ENCODE assay signal across 14 cellular contexts in the genomic region with DNA sequence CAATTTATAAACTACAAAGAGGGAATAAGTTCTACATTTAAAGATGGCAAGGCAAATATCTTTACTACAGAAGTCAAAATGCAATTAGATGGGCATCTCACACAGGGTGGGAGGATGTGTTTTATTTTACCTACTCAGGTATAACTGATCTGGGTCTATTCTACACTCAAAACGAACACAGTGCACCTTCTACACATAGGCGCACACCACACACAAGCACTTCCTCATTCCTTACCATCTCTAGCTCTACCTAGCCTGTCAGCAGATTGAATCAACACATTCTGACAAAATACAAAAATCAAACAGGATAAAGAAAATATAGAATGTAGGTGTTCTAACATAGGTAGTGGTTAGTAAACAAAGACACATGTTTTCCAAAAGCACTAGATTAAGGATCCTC.
DNase-seq lines count a peak whose midpoint lies in the region; ATAC-seq and TF ChIP-seq lines count a peak whose summit lies in the region.
"Had no signal": no experiment of that assay in that cellular context is flagged by ENCODE, and none has a peak within 500 bp of the region (broad histone marks: within the 10 kb centered on the region; RNA-seq: fewer than 3 reads in every experiment).

No MANE protein-coding gene starts in this region.

- peak overlapping the region; percentile 52 for H3K27ac Mint-ChIP-seq in type B pancreatic cell

- H3K4me3 Mint-ChIP-seq in type B pancreatic cell: peak overlapping the region; percentile 23
- H3K4me3 Mint-ChIP-seq: nephron had no signal

- peaks cover 24% of the 10 kb centered on the region for H3K36me3 Mint-ChIP-seq in type B pancreatic cell

- peak; percentile 74 for ATAC-seq in GM19395 (IDR thresholded peaks at IDR 0.05; ENCODE audit: unreplicated experiment)
- peak; percentile 60 for ATAC-seq in HG02973 (IDR thresholded peaks at IDR 0.05; ENCODE audit: unreplicated experiment)
- ATAC-seq: left ventricle myocardium superior had no signal

- H3K27me3 Mint-ChIP-seq in type B pancreatic cell: no peaks in the 10 kb centered on the region

- TF ChIP-seq CTCF in type B pancreatic cell (conservative IDR thresholded peaks at IDR 0.05): no peak

- peak; percentile 14 for DNase-seq in NOMO-1 treated with dmso at 0.1 percent for 144 hours (lab: John Stamatoyannopoulos, UW; ENCODE audit: unreplicated experiment)
- DNase-seq in type B pancreatic cell (ENCODE audit: extremely low spot score, unreplicated experiment): no peak
- DNase-seq in DMS79 (lab: John Stamatoyannopoulos, UW): no peak
- no peak for DNase-seq in central memory CD4-positive, alpha-beta T cell
- no peak for DNase-seq in hypothalamus (lab: John Stamatoyannopoulos, UW)
- DNase-seq: C1 segment of cervical spinal cord, dermis blood vessel endothelial cell, left ventricle myocardium superior, NCI-H2081 treated with DMSO at 0.1 percent for 48 hours, SIG-M5, T-helper 9 cell had no signal

- peaks cover 11% of the 10 kb centered on the region for H3K4me1 Mint-ChIP-seq in type B pancreatic cell (ENCODE audit: unreplicated experiment)
- H3K4me1 Mint-ChIP-seq: nephron had no signal

- no peaks in the 10 kb centered on the region for H3K9me3 Mint-ChIP-seq in type B pancreatic cell
